Comparison of ENCODE assay signal across 21 cellular contexts in the genomic region with DNA sequence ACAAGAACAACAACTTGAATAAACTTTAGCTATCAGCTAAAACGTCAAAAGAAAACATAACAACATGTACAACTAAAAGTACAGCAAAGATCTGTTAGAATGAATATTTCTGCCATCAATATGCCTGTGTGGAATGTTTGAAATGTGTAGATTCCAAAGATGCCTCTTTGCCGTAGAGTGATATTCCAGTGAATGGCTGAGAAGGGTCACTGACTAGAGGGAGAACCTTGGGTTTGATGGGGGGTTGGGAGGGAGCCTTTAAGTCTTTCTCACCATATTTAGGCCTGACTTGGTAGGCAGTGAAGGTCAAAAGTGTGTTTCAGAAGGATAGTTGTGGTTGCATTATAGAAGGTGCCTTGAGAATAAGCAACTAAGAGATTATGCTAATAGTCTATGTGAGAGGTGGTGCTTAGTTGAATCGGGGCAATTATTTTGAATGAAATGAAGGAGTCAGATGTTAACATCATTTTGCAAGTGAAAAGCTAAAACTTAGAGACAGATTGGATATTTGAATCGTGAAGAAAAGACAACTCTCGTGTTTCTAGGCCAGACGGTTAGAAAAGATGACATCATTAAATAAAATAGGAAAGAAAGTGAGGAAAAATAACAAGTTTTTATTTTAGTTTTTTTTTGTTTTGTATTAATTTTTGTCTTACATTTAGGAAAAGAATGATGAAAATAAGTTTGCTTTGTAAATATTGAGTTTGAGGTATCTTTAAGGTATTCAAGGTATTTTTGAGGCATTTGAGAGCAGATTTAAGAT. TPM values are rescaled to one million over a fixed set of nuclear protein-coding genes. Genes with fewer than 3 reads are reported as not detected.
"Had no signal": no experiment of that assay in that cellular context is flagged by ENCODE, and none has a peak within 500 bp of the region (broad histone marks: within the 10 kb centered on the region; RNA-seq: fewer than 3 reads in every experiment).

No MANE protein-coding gene starts in this region.

- H3K27me3 Mint-ChIP-seq: activated naive CD8-positive, alpha-beta T cell; progenitor cell of endocrine pancreas; stimulated activated naive CD8-positive, alpha-beta T cell treated with anti-CD3 and anti-CD28 coated beads, Interleukin-15, amount 100 ng/mL, for 72 hours had no signal

- H3K27ac Mint-ChIP-seq: activated CD4-positive, alpha-beta T cell treated with anti-CD3 and anti-CD28 coated beads for 36 hours; activated naive CD8-positive, alpha-beta T cell; nephron progenitor cell; progenitor cell of endocrine pancreas; stimulated activated naive CD8-positive, alpha-beta T cell treated with anti-CD3 and anti-CD28 coated beads, Interleukin-15, amount 100 ng/mL, for 72 hours had no signal

- H3K4me3 Mint-ChIP-seq: activated CD4-positive, alpha-beta T cell treated with anti-CD3 and anti-CD28 coated beads for 36 hours; activated naive CD8-positive, alpha-beta T cell; nephron progenitor cell; stimulated activated naive CD8-positive, alpha-beta T cell treated with anti-CD3 and anti-CD28 coated beads, Interleukin-15, amount 100 ng/mL, for 72 hours had no signal

- H3K9me3 ChIP-seq: suprapubic skin, transverse colon, vagina had no signal

- H3K36me3 Mint-ChIP-seq: activated naive CD8-positive, alpha-beta T cell had no signal

- H3K36me3 ChIP-seq: suprapubic skin, transverse colon, vagina had no signal

- H3K4me1 ChIP-seq: suprapubic skin, transverse colon had no signal

- H3K27ac ChIP-seq: skin epidermis, suprapubic skin had no signal

- DNase-seq: activated CD4-positive, alpha-beta T cell treated with anti-CD3 and anti-CD28 coated beads for 36 hours; activated CD4-positive, alpha-beta T cell treated with anti-CD3 and anti-CD28 coated beads, Interleukin-2, amount 50 U/mL, for 48 hours; activated gamma-delta T cell treated with Interleukin-2 at 50 U/mL for 16 hours; cerebellar nuclear complex; effector CD4-positive, alpha-beta T cell; islet precursor cell; nephron progenitor cell; occipital lobe; stimulated activated CD4-positive, alpha-beta T cell treated with anti-CD3 and anti-CD28 coated beads, Interleukin-15, amount 100 ng/mL, for 24 hours; stimulated activated CD4-positive, alpha-beta T cell treated with anti-CD3 and anti-CD28 coated beads, Interleukin-2, amount 100 ng/mL, for 48 hours; stimulated activated naive CD8-positive, alpha-beta T cell treated with anti-CD3 and anti-CD28 coated beads, Interleukin-15, amount 100 ng/mL, for 72 hours; SW 1271; transverse colon had no signal

- H3K27me3 ChIP-seq: suprapubic skin, transverse colon, vagina had no signal

- H3K4me3 ChIP-seq: skin epidermis, suprapubic skin, transverse colon, vagina had no signal

- FAIRE-seq: bronchial epithelial cell had no signal

- H3K4me1 Mint-ChIP-seq: activated CD4-positive, alpha-beta T cell treated with anti-CD3 and anti-CD28 coated beads for 36 hours; nephron progenitor cell; stimulated activated naive CD8-positive, alpha-beta T cell treated with anti-CD3 and anti-CD28 coated beads, Interleukin-15, amount 100 ng/mL, for 72 hours had no signal

- ATAC-seq: activated CD4-positive, alpha-beta T cell treated with anti-CD3 and anti-CD28 coated beads for 36 hours; esophagus mucosa; stimulated activated naive CD8-positive, alpha-beta T cell treated with anti-CD3 and anti-CD28 coated beads, Interleukin-15, amount 100 ng/mL, for 72 hours had no signal

RNA-seq across cellular contexts. Expression of a gene that starts 53.8 kb away (rescaled TPM):
- total RNA-seq: myocyte had no signal
